ENCODE assay signal across 9 cellular contexts in genomic region chr3:184491867-184492615, GRCh38.
DNase-seq lines count a peak whose midpoint lies in the region; ATAC-seq and TF ChIP-seq lines count a peak whose summit lies in the region.
"Had no signal": no experiment of that assay in that cellular context is flagged by ENCODE, and none has a peak within 500 bp of the region (broad histone marks: within the 10 kb centered on the region; RNA-seq: fewer than 3 reads in every experiment).

No MANE protein-coding gene starts in this region.

- H3K27ac Mint-ChIP-seq in H9 (no peak overlapping the region), glutamatergic neuron (ENCODE audit: unreplicated experiment) (peak overlapping the region; percentile 44)

- H3K79me2 ChIP-seq in H9 (ENCODE audit: insufficient read depth, low read length), result no peaks in the 10 kb centered on the region

- no peak overlapping the region for H3K18ac ChIP-seq in H9 (ENCODE audit: insufficient read length, low read depth, low read length)

- H3K9ac ChIP-seq in H9 (ENCODE audit: extremely low read depth, insufficient read length, low read length), result no peak overlapping the region

- no peak overlapping the region for H2BK12ac ChIP-seq in H9 (ENCODE audit: insufficient read length, low read depth, low read length)

- H3T11ph ChIP-seq in H9 (ENCODE audit: low read length), result no peak overlapping the region

- no peak overlapping the region for H4K8ac ChIP-seq in H9 (replicated peaks; ENCODE audit: insufficient read length, low read depth, low read length)

- H3K4me1 ChIP-seq in H9 (ENCODE audit: insufficient read depth, low read length) (no peaks in the 10 kb centered on the region), Panc1 (ENCODE audit: control insufficient read depth, insufficient read depth, low read length) (peaks cover 8% of the 10 kb centered on the region; the same call in 1 of the 2 replicates), A673 (ENCODE audit: insufficient read depth, low read length, poor library complexity, severe bottlenecking) (no peaks in the 10 kb centered on the region)

- peak overlapping the region; percentile 23 to 42 for H3K4me3 ChIP-seq in Panc1 (ENCODE audit: low read depth in 2 of 2, low read length in 2 of 2)
- no peak overlapping the region for H3K4me3 ChIP-seq in A673 (ENCODE audit: low read depth, low read length, poor library complexity, severe bottlenecking)

- no peaks in the 10 kb centered on the region for H3K79me1 ChIP-seq in H9 (ENCODE audit: insufficient read depth, low read depth, low read length, poor library complexity, severe bottlenecking)

- no peak overlapping the region for H3K56ac ChIP-seq in H9 (ENCODE audit: insufficient read length, low read depth, low read length)

- no peak overlapping the region for H2AK5ac ChIP-seq in H9 (ENCODE audit: insufficient read length, low read length)

- no peak overlapping the region for H3K4ac ChIP-seq in H9 (ENCODE audit: low read depth, low read length)

- H2AFZ ChIP-seq in H9 (ENCODE audit: low read length), result no peak overlapping the region

- H3K27me3 Mint-ChIP-seq in H9 (ENCODE audit: low read depth) (peaks cover 34% of the 10 kb centered on the region), glutamatergic neuron (ENCODE audit: unreplicated experiment) (peaks cover 9% of the 10 kb centered on the region)

- H4K20me1 ChIP-seq in H9 (ENCODE audit: control insufficient read depth, insufficient read depth, insufficient read length), result no peaks in the 10 kb centered on the region

- H3K36me3 ChIP-seq in Panc1 (ENCODE audit: control insufficient read depth, insufficient read depth, low read length) (no peaks in the 10 kb centered on the region), A673 (ENCODE audit: insufficient read depth, low read length, poor library complexity, severe bottlenecking) (no peaks in the 10 kb centered on the region)

- DNase-seq in H9 (no peak), Panc1 (ENCODE audit: low read depth, low spot score) (no peak), glutamatergic neuron (no peak), posterior vena cava (ENCODE audit: low spot score) (peak; percentile 90), A673 (ENCODE audit: low spot score) (no peak), nucleus accumbens (lab: John Stamatoyannopoulos, UW) (no peak)
- DNase-seq in effector CD8-positive, alpha-beta T cell (lab: John Stamatoyannopoulos, UW), result no peak
- DNase-seq: activated CD8-positive, alpha-beta memory T cell treated with anti-CD3 and anti-CD28 coated beads, Interleukin-2, amount 50 U/mL, for 4 hours had no signal

- H2BK5ac ChIP-seq in H9 (ENCODE audit: insufficient read length, low read length), result no peak overlapping the region

- no peak overlapping the region for H3K23ac ChIP-seq in H9 (ENCODE audit: insufficient read length, low read depth, low read length)

- H3K36me3 Mint-ChIP-seq in H9 (ENCODE audit: insufficient read depth in 1 of 3, low read depth in 3 of 3), result no peaks in the 10 kb centered on the region
- H3K36me3 Mint-ChIP-seq in glutamatergic neuron (ENCODE audit: unreplicated experiment), result peaks cover 16% of the 10 kb centered on the region

- BruUV-seq in Panc1 (replicated peaks; lab: Mats Ljungman, UMichigan), result no TSS peak
- no TSS peak for BruUV-seq in A673 (replicated peaks; lab: Mats Ljungman, UMichigan)

- H4K5ac ChIP-seq in H9 (ENCODE audit: insufficient read length, low read depth, low read length), result no peak overlapping the region

- WGBS in H9 (ENCODE audit: extremely low coverage, insufficient read length, low lambda C conversion rate), result no CpG with 5 or more reads among the region's 34 CpGs

- H3K9me3 Mint-ChIP-seq in H9 (peaks cover 4% of the 10 kb centered on the region in 2 experiments), glutamatergic neuron (ENCODE audit: unreplicated experiment) (peaks cover 4% of the 10 kb centered on the region)

- no peak overlapping the region for H2BK15ac ChIP-seq in H9 (ENCODE audit: low read depth, low read length)

- CTCF ChIA-PET in Panc1 (lab: Charles Lee) (interaction anchor here (1.1 kb wide), 1 partner anchor 22 kb away, joined by 3 read pairs; no protein-coding TSS in a partner anchor), A673 (lab: Charles Lee) (no interaction called here)

- peak; percentile 36 for ATAC-seq in Panc1
- no peak for ATAC-seq in HG03097 (IDR thresholded peaks at IDR 0.05; ENCODE audit: low FRiP score, unreplicated experiment)

- H3K4me1 Mint-ChIP-seq in H9 (peaks cover 3 to 4% of the 10 kb centered on the region in 2 experiments), glutamatergic neuron (ENCODE audit: low read depth, unreplicated experiment) (no peaks in the 10 kb centered on the region)

- no peak overlapping the region for H2BK20ac ChIP-seq in H9 (ENCODE audit: low read depth, low read length, poor library complexity, severe bottlenecking)

- POLR2A ChIA-PET in Panc1 (lab: Charles Lee), result no interaction called here
- POLR2A ChIA-PET in A673 (lab: Charles Lee; ENCODE audit: low non-redundant PET), result no interaction called here

- no peaks in the 10 kb centered on the region for H3K9me3 ChIP-seq in H9 (ENCODE audit: control insufficient read depth, low read depth, low read length)
- no peaks in the 10 kb centered on the region for H3K9me3 ChIP-seq in Panc1 (ENCODE audit: control insufficient read depth, insufficient read depth, low read depth, low read length)
- H3K9me3 ChIP-seq in A673 (ENCODE audit: low read depth, low read length, poor library complexity, severe bottlenecking), result no peaks in the 10 kb centered on the region

- H3K27ac ChIP-seq in H9 (ENCODE audit: insufficient read length, low read depth, low read length) (no peak overlapping the region), Panc1 (ENCODE audit: low read length) (no peak overlapping the region), A673 (ENCODE audit: low read depth, low read length, poor library complexity, severe bottlenecking) (no peak overlapping the region)

- TF ChIP-seq CTCF in H9 (conservative IDR thresholded peaks at IDR 0.05) (no peak), Panc1 (IDR thresholded peaks at IDR 0.05) (no peak), glutamatergic neuron (IDR thresholded peaks at IDR 0.05; ENCODE audit: partially characterized antibody, unreplicated experiment) (no peak), A673 (conservative IDR thresholded peaks at IDR 0.05; ENCODE audit: low read depth, low read length) (no peak)

- peaks cover 4% of the 10 kb centered on the region for H3K23me2 ChIP-seq in H9 (ENCODE audit: insufficient read length, low read depth, low read length, poor library complexity, severe bottlenecking)

- H4K91ac ChIP-seq in H9 (ENCODE audit: insufficient read length, low read depth, low read length), result no peak overlapping the region

- no peak overlapping the region for H2BK120ac ChIP-seq in H9 (ENCODE audit: low read depth, low read length, poor library complexity, severe bottlenecking)

- intact Hi-C loops in Panc1 (cut with micrococcal nuclease; ENCODE audit: unreplicated experiment), result no loop called here
- intact Hi-C loops in posterior vena cava (cut with DNase I), result no loop called here
- intact Hi-C loops in A673 (cut with micrococcal nuclease; ENCODE audit: unreplicated experiment), result no loop called here

- no peak overlapping the region for H3K14ac ChIP-seq in H9 (ENCODE audit: insufficient read depth, low read length)

- H3K27me3 ChIP-seq in H9 (ENCODE audit: insufficient read depth, low read length) (no peaks in the 10 kb centered on the region), Panc1 (ENCODE audit: control insufficient read depth, insufficient read depth, low read length) (peaks cover 43% of the 10 kb centered on the region), A673 (replicated peaks; ENCODE audit: insufficient read depth, low read depth, low read length, poor library complexity) (peaks cover 79% of the 10 kb centered on the region)

- peak overlapping the region; percentile 21 to 69; a peak in 4 of 5 replicates for H3K4me3 Mint-ChIP-seq in H9
- peak overlapping the region; percentile 74 for H3K4me3 Mint-ChIP-seq in glutamatergic neuron (ENCODE audit: unreplicated experiment)

- peak overlapping the region; percentile 22 for H3K4me2 ChIP-seq in H9 (ENCODE audit: insufficient read depth, insufficient read length, low read length)

- in situ Hi-C loops in Panc1 (cut with HindIII; ENCODE audit: low pct_unique_long_range_greater_than_20kb, low sequenced_read_pairs), result no loop called here
